ENCODE assay signal across 17 cellular contexts in genomic region chr2:159637988-159638501, GRCh38. TPM values are rescaled to one million over a fixed set of nuclear protein-coding genes. Genes with fewer than 3 reads are reported as not detected.
A peak's percentile ranks its signal among the peaks of the same experiment; 100 is the strongest.
DNase-seq lines count a peak whose midpoint lies in the region; ATAC-seq and TF ChIP-seq lines count a peak whose summit lies in the region.
"Had no signal": no experiment of that assay in that cellular context is flagged by ENCODE, and none has a peak within 500 bp of the region (broad histone marks: within the 10 kb centered on the region; RNA-seq: fewer than 3 reads in every experiment).

No MANE protein-coding gene starts in this region.

- no peaks in the 10 kb centered on the region for H3K9me2 ChIP-seq in GM23248 (ENCODE audit: insufficient read depth)

- peak overlapping the region; percentile 2; the same call in 1 of the 2 replicates for H2AFZ ChIP-seq in GM23248

- H3K27me3 Mint-ChIP-seq in activated CD8-positive, alpha-beta memory T cell treated with anti-CD3 and anti-CD28 coated beads, Interleukin-2, amount 10 ng/mL, durations not matched to agents 7 days and 5 days, result no peaks in the 10 kb centered on the region
- H3K27me3 Mint-ChIP-seq: central memory CD8-positive, alpha-beta T cell; IgD-negative memory B cell; natural killer cell treated with Interleukin-12 subunit alpha and Interleukin-12 subunit beta and Interleukin-15 and Interleukin-18, amount 100 ng/mL, for 72 hours had no signal

- H3F3A ChIP-seq in GM23248 (ENCODE audit: insufficient read depth), result peaks cover 34% of the 10 kb centered on the region

- H3K9me3 ChIP-seq in GM23248 (ENCODE audit: low read depth), result no peaks in the 10 kb centered on the region

- peak; percentile 87 for DNase-seq in GM23248
- DNase-seq in RWPE1 (ENCODE audit: low spot score), result peak; percentile 46
- DNase-seq in fibroblast of gingiva (ENCODE audit: low read depth), result peak; percentile 16
- peak; percentile 81 for DNase-seq in skeletal muscle cell (ENCODE audit: low read depth)
- no peak for DNase-seq in cerebellum (ENCODE audit: low spot score)
- DNase-seq in activated CD8-positive, alpha-beta memory T cell treated with anti-CD3 and anti-CD28 coated beads, Interleukin-2, amount 10 ng/mL, durations not matched to agents 7 days and 5 days, result no peak
- DNase-seq in NCI-H345 (lab: John Stamatoyannopoulos, UW), result no peak
- DNase-seq: activated CD4-positive, alpha-beta T cell treated with anti-CD3 and anti-CD28 coated beads for 4 hours; GOT3; left cardiac atrium; spleen had no signal

- H3K4me1 ChIP-seq in GM23248 (ENCODE audit: insufficient read depth), result peaks cover 24% of the 10 kb centered on the region

- no peaks in the 10 kb centered on the region for H3K36me3 Mint-ChIP-seq in activated CD8-positive, alpha-beta memory T cell treated with anti-CD3 and anti-CD28 coated beads, Interleukin-2, amount 10 ng/mL, durations not matched to agents 7 days and 5 days

- H4K20me1 ChIP-seq in GM23248 (ENCODE audit: insufficient read depth), result no peaks in the 10 kb centered on the region

- H3K27me3 ChIP-seq in GM23248 (replicated peaks; ENCODE audit: insufficient read depth), result no peaks in the 10 kb centered on the region
- H3K27me3 ChIP-seq: spleen, tibial nerve had no signal

- POLR2A ChIA-PET in RWPE1 (lab: Yijun Ruan, JAX; ENCODE audit: low non-redundant PET), result interaction anchor here (0.6 to 1.1 kb wide), 2 partner anchors 23 to 74 kb away, joined by 3 to 7 read pairs; partner anchors contain the start of gene MARCHF7

- H3K79me2 ChIP-seq in GM23248 (ENCODE audit: insufficient read depth), result no peaks in the 10 kb centered on the region

- no peak for TF ChIP-seq CTCF in RWPE1 (conservative IDR thresholded peaks at IDR 0.05; ENCODE audit: low read depth)

- CTCF ChIA-PET in RWPE1 (lab: Yijun Ruan, JAX), result no interaction called here
- CTCF ChIA-PET in activated CD8-positive, alpha-beta memory T cell treated with anti-CD3 and anti-CD28 coated beads, Interleukin-2, amount 10 ng/mL, durations not matched to agents 7 days and 5 days (lab: Charles Lee), result no interaction called here

- no peak overlapping the region for H3K9ac ChIP-seq in GM23248

- WGBS in GM23248 (ENCODE audit: low coverage in 1 of 2, low lambda C conversion rate in 2 of 2, missing lambda C conversion rate in 2 of 2), 2 experiments, result 2 to 14% methylated on average over 4 of the region's 4 CpGs

- ATAC-seq in activated CD8-positive, alpha-beta memory T cell treated with anti-CD3 and anti-CD28 coated beads, Interleukin-2, amount 10 ng/mL, durations not matched to agents 7 days and 5 days, result no peak
- no peak for ATAC-seq in GM18520 (IDR thresholded peaks at IDR 0.05; ENCODE audit: unreplicated experiment)
- ATAC-seq: GM12878; left cardiac atrium; natural killer cell treated with Interleukin-12 subunit alpha and Interleukin-12 subunit beta and Interleukin-15 and Interleukin-18, amount 100 ng/mL, for 72 hours had no signal

- H3K27ac Mint-ChIP-seq in activated CD8-positive, alpha-beta memory T cell treated with anti-CD3 and anti-CD28 coated beads, Interleukin-2, amount 10 ng/mL, durations not matched to agents 7 days and 5 days, result no peak overlapping the region
- H3K27ac Mint-ChIP-seq: IgD-negative memory B cell; natural killer cell treated with Interleukin-12 subunit alpha and Interleukin-12 subunit beta and Interleukin-15 and Interleukin-18, amount 100 ng/mL, for 72 hours had no signal

- H3K4me2 ChIP-seq in GM23248 (ENCODE audit: unreplicated experiment), result no peak overlapping the region

- no peaks in the 10 kb centered on the region for H3K36me3 ChIP-seq in GM23248 (ENCODE audit: low read depth)
- H3K36me3 ChIP-seq: spleen had no signal

- in situ Hi-C loops in GM23248 (cut with MboI), result no loop called here

- H3K27ac ChIP-seq in GM23248 (peak overlapping the region; percentile 69), RWPE1 (peak overlapping the region; percentile 81)
- H3K27ac ChIP-seq: spleen, tibial nerve had no signal

- H3K4me1 Mint-ChIP-seq in activated CD8-positive, alpha-beta memory T cell treated with anti-CD3 and anti-CD28 coated beads, Interleukin-2, amount 10 ng/mL, durations not matched to agents 7 days and 5 days, result no peaks in the 10 kb centered on the region
- H3K4me1 Mint-ChIP-seq: central memory CD8-positive, alpha-beta T cell; IgD-negative memory B cell had no signal

- peaks cover 3% of the 10 kb centered on the region for H3K9me3 Mint-ChIP-seq in activated CD8-positive, alpha-beta memory T cell treated with anti-CD3 and anti-CD28 coated beads, Interleukin-2, amount 10 ng/mL, durations not matched to agents 7 days and 5 days (ENCODE audit: low read depth)
- H3K9me3 Mint-ChIP-seq: natural killer cell treated with Interleukin-12 subunit alpha and Interleukin-12 subunit beta and Interleukin-15 and Interleukin-18, amount 100 ng/mL, for 72 hours had no signal

- H3K4me3 Mint-ChIP-seq in activated CD8-positive, alpha-beta memory T cell treated with anti-CD3 and anti-CD28 coated beads, Interleukin-2, amount 10 ng/mL, durations not matched to agents 7 days and 5 days, result no peak overlapping the region
- H3K4me3 Mint-ChIP-seq: central memory CD8-positive, alpha-beta T cell; IgD-negative memory B cell; natural killer cell treated with Interleukin-12 subunit alpha and Interleukin-12 subunit beta and Interleukin-15 and Interleukin-18, amount 100 ng/mL, for 72 hours had no signal

- no peak overlapping the region for H3K4me3 ChIP-seq in GM23248
- H3K4me3 ChIP-seq in skeletal muscle cell (ENCODE audit: low read depth, low read length), result no peak overlapping the region
- H3K4me3 ChIP-seq: GM12878, spleen, tibial nerve had no signal

RNA-seq across cellular contexts. Expression of gene BAZ2B, which starts 21.7 kb away (rescaled TPM):
- 20.5 and 26.2 TPM in 2 replicates for total RNA-seq in GM23248 (2014; rRNA removed; shearing (Covaris generic))
- polyA plus RNA-seq in GM23248 (2016; fragmentation: Nextera tagmentation; extraction: Ambion mirVana), result 13.9 and 17.0 TPM in 2 replicates
- total RNA-seq in cerebellum, result 250 TPM
- 10 to 100 TPM; 10.3 to 15.6 TPM for total RNA-seq in activated CD8-positive, alpha-beta memory T cell treated with anti-CD3 and anti-CD28 coated beads, Interleukin-2, amount 10 ng/mL, durations not matched to agents 7 days and 5 days

Comparison
In these comparisons a context has a peak if more than half of its experiments do, and no peak if none do; other contexts are left out.
1. DNase-seq: peak in GM23248 (single experiment), RWPE1 (single experiment), fibroblast of gingiva (single experiment) and skeletal muscle cell (single experiment); none in cerebellum (single experiment), activated CD8-positive, alpha-beta memory T cell treated with anti-CD3 and anti-CD28 coated beads, Interleukin-2, amount 10 ng/mL, durations not matched to agents 7 days and 5 days (single experiment) and NCI-H345 (single experiment).